2 cellular contexts compared by ENCODE assay signal in the genomic region with DNA sequence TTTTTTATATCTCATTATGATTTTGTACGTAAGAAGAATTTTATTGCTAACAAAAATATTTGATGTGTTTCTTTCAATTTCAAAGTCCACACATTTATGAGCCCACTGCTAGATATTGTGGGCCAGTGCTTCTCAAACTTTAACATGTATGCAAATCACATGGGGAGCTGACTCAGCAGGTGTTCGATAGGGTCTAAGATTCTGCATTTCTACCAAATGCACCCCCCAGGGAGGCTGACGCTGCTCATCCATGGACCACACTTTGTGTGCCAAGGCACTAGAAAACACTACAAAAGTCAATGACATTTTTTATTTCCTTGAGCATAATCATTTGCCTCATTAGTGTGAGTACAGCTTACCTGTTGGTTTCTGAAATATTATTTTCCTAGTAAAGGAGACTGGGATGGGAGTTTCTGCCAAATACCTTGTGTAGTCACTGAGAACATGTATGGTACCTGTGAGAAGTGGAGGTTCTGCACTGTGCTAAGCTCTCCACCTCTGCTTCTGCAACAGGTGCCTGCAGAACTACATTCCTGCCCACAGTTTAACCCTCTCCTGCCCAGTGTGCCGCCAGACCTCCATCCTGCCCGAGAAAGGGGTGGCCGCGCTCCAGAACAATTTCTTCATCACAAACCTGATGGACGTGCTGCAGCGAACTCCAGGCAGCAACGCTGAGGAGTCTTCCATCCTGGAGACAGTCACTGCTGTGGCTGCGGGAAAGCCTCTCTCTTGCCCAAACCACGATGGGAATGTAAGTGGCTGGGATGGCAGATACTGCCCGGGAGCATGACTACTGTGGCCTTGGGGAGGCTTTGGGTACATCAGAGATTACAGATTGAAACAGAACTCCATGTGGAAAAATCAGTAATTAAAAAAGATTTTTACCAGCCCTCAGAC.
TF ChIP-seq lines count a peak whose summit lies in the region.

No MANE protein-coding gene starts in this region.

TF ChIP-seq in GM23338, 12 proteins besides CTCF, POLR2A, EP300 and RAD21 (continued from another document and continues in another):
- TF ChIP-seq EZH2phosphoT487 (IDR thresholded peaks at IDR 0.05; ENCODE audit: unreplicated experiment) (no peak), EZH2 (IDR thresholded peaks at IDR 0.05; ENCODE audit: low read depth, unreplicated experiment) (no peak), REST (IDR thresholded peaks at IDR 0.05; ENCODE audit: unreplicated experiment) (no peak), ZNF331 (CRISPR knock-in tag; IDR thresholded peaks at IDR 0.05; ENCODE audit: low read depth) (no peak), ZNF462 (CRISPR knock-in tag; IDR thresholded peaks at IDR 0.05) (no peak)
- TF ChIP-seq, protein P1, sequence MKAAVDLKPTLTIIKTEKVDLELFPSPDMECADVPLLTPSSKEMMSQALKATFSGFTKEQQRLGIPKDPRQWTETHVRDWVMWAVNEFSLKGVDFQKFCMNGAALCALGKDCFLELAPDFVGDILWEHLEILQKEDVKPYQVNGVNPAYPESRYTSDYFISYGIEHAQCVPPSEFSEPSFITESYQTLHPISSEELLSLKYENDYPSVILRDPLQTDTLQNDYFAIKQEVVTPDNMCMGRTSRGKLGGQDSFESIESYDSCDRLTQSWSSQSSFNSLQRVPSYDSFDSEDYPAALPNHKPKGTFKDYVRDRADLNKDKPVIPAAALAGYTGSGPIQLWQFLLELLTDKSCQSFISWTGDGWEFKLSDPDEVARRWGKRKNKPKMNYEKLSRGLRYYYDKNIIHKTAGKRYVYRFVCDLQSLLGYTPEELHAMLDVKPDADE (IDR thresholded peaks at IDR 0.05), result no peak

TF ChIP-seq in HEK293T, 16 proteins besides CTCF, POLR2A, EP300 and RAD21 (continued from another document):
- TF ChIP-seq LEF1 (IDR thresholded peaks at IDR 0.05; ENCODE audit: borderline replicate concordance), result no peak
- TF ChIP-seq CTBP1 (IDR thresholded peaks at IDR 0.05; ENCODE audit: borderline replicate concordance), result no peak
- TF ChIP-seq FOXM1 (IDR thresholded peaks at IDR 0.05; ENCODE audit: borderline replicate concordance), result no peak
- no peak for TF ChIP-seq FOXK2 (IDR thresholded peaks at IDR 0.05)
- TF ChIP-seq L3MBTL2 (conservative IDR thresholded peaks at IDR 0.05), result no peak
- no peak for TF ChIP-seq NFRKB (IDR thresholded peaks at IDR 0.05)
- no peak for TF ChIP-seq ELF4 (IDR thresholded peaks at IDR 0.05)
- no peak for TF ChIP-seq HDGF (IDR thresholded peaks at IDR 0.05; ENCODE audit: borderline replicate concordance)
- TF ChIP-seq, protein P2, sequence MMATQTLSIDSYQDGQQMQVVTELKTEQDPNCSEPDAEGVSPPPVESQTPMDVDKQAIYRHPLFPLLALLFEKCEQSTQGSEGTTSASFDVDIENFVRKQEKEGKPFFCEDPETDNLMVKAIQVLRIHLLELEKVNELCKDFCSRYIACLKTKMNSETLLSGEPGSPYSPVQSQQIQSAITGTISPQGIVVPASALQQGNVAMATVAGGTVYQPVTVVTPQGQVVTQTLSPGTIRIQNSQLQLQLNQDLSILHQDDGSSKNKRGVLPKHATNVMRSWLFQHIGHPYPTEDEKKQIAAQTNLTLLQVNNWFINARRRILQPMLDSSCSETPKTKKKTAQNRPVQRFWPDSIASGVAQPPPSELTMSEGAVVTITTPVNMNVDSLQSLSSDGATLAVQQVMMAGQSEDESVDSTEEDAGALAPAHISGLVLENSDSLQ (IDR thresholded peaks at IDR 0.05), result no peak
- no peak for TF ChIP-seq SUZ12 (IDR thresholded peaks at IDR 0.05)
- no peak for TF ChIP-seq BHLHE40 (IDR thresholded peaks at IDR 0.05; ENCODE audit: borderline replicate concordance)
- TF ChIP-seq FOXA1 (IDR thresholded peaks at IDR 0.05), result no peak
